In genomic region chr2:174280596-174280995, GRCh38 we compare ENCODE assay signal across 19 cellular contexts. TPM values are rescaled to one million over a fixed set of nuclear protein-coding genes. Genes with fewer than 3 reads are reported as not detected.
A peak's percentile ranks its signal among the peaks of the same experiment; 100 is the strongest.
DNase-seq lines count a peak whose midpoint lies in the region; TF ChIP-seq lines count a peak whose summit lies in the region.
"Had no signal": no experiment of that assay in that cellular context is flagged by ENCODE, and none has a peak within 500 bp of the region (broad histone marks: within the 10 kb centered on the region; RNA-seq: fewer than 3 reads in every experiment).

No MANE protein-coding gene starts in this region.

- TF ChIP-seq POLR2A in esophagus muscularis mucosa (IDR thresholded peaks at IDR 0.05; ENCODE audit: low read depth): no peak
- TF ChIP-seq POLR2A in erythroblast (IDR thresholded peaks at IDR 0.05; ENCODE audit: low read length): no peak

- WGBS in esophagus muscularis mucosa: 81% methylated on average over 3 of the region's 3 CpGs

- H3K9me3 ChIP-seq in SJCRH30 (replicated peaks): no peaks in the 10 kb centered on the region
- no peaks in the 10 kb centered on the region for H3K9me3 ChIP-seq in esophagus muscularis mucosa
- H3K9me3 ChIP-seq: BE2C had no signal

- no peak for TF ChIP-seq EP300 in esophagus muscularis mucosa (IDR thresholded peaks at IDR 0.05)

- intact Hi-C loops in esophagus muscularis mucosa (cut with DNase I): no loop called here

- H3K4me3 ChIP-seq in SJCRH30 (no peak overlapping the region), esophagus muscularis mucosa (no peak overlapping the region)
- H3K4me3 ChIP-seq: GM23338 had no signal

- H3K4me1 ChIP-seq in SJCRH30 (peaks cover 4% of the 10 kb centered on the region), esophagus muscularis mucosa (no peaks in the 10 kb centered on the region)
- H3K4me1 ChIP-seq: BE2C had no signal

- DNase-seq in NCI-H2171 treated with DMSO at 0.1 percent for 48 hours (lab: John Stamatoyannopoulos, UW) (peak; percentile 40), NCI-H2171 (lab: John Stamatoyannopoulos, UW) (no peak), SJCRH30 (peak; percentile 37 to 70), myocyte (ENCODE audit: low read depth) (peak; percentile 73), HuH-7 (ENCODE audit: low spot score) (no peak), esophagus muscularis mucosa (ENCODE audit: extremely low spot score) (no peak), erythroblast (lab: John Stamatoyannopoulos, UW) (no peak)
- DNase-seq: ACHN; BE2C; C1 segment of cervical spinal cord; CD4-positive, CD25-positive, alpha-beta regulatory T cell; CD8-positive, alpha-beta memory T cell; COR-L47; DMS 273 treated with DMSO at 0.1 percent for 48 hours; DMS79; GDM1; HCEC 1CT had no signal

- H3K27me3 ChIP-seq in SJCRH30: no peaks in the 10 kb centered on the region
- no peaks in the 10 kb centered on the region for H3K27me3 ChIP-seq in esophagus muscularis mucosa
- H3K27me3 ChIP-seq: BE2C had no signal

- H3K27ac ChIP-seq in SJCRH30 (no peak overlapping the region), esophagus muscularis mucosa (replicated peaks in 1 of 4) (no peak overlapping the region)

- H3K36me3 ChIP-seq in SJCRH30: no peaks in the 10 kb centered on the region
- no peaks in the 10 kb centered on the region for H3K36me3 ChIP-seq in esophagus muscularis mucosa
- H3K36me3 ChIP-seq: BE2C had no signal

- TF ChIP-seq CTCF in esophagus muscularis mucosa (IDR thresholded peaks at IDR 0.05): no peak

RNA-seq across cellular contexts. Expression of gene OLA1, which starts 32.3 kb away (rescaled TPM):
- total RNA-seq in SJCRH30 (2014; rRNA removed; shearing (Covaris generic)): 213 and 231 TPM in 2 replicates
- total RNA-seq in myocyte (144 and 170 TPM in 2 replicates), esophagus muscularis mucosa (10 to 100 TPM; 54.2 to 62.7 (median 60.1) TPM)
- 66.0 TPM for polyA plus RNA-seq in myocyte (2012)

RNA-seq across cellular contexts. Expression of gene SP9, which starts 54.2 kb away (rescaled TPM):
- 4.1 TPM in 2 replicates for total RNA-seq in SJCRH30 (2014; rRNA removed; shearing (Covaris generic))
- total RNA-seq in myocyte: 0.05 and 0.16 TPM in 2 replicates
- polyA plus RNA-seq in myocyte (2012): not detected
- not detected for total RNA-seq in esophagus muscularis mucosa
- total RNA-seq: CD4-positive, CD25-positive, alpha-beta regulatory T cell; CD8-positive, alpha-beta memory T cell had no signal
- polyA plus RNA-seq: CD4-positive, CD25-positive, alpha-beta regulatory T cell; CD8-positive, alpha-beta memory T cell; GM23338; IgD-negative memory B cell had no signal

Comparison
In these comparisons a context has a peak if more than half of its experiments do, and no peak if none do; other contexts are left out.
1. DNase-seq: peak in NCI-H2171 treated with DMSO at 0.1 percent for 48 hours (single experiment), SJCRH30 (2 of 2) and myocyte (single experiment); none in NCI-H2171 (single experiment), HuH-7 (single experiment), esophagus muscularis mucosa (single experiment) and erythroblast (0 of 2).